ENCODE assay signal across 8 cellular contexts in the genomic region with DNA sequence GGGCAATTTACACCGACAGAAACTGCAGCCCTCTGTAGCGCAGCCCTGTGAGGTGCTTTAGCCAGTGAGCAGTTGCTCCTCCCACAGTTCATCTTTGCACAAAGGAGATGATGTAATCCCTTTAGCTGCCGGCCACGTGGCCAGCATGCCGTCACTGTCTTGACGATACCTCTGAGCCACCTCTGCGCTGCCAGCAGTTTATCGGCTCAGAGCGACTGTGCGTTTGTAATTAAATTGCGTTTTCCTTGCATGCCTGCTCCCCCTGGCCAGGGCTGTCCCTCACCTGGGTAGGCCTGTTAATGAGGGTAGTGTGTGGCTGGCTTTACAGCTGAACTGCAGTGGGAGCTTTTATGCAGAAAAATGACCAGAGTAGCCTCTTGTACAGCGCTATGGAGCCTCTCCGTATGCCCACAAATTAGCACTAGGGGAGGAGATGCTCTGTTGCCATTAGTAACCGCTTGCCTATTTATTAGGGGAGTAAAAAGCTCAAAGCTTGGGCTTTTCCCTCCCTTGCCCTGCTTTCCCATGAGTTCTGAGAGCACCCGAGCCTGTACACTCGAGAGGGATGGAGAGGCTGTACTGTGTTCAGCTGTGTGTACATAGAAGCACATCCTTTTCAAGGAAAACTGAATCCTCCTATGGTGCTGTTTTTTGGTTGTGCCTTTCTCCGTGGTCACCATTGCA.
A peak's percentile ranks its signal among the peaks of the same experiment; 100 is the strongest.
DNase-seq lines count a peak whose midpoint lies in the region; ATAC-seq and TF ChIP-seq lines count a peak whose summit lies in the region.

No MANE protein-coding gene starts in this region.

- no peak overlapping the region for H2BK12ac ChIP-seq in trophoblast cell (ENCODE audit: low read length)

- H3K4me1 ChIP-seq in foreskin keratinocyte (no peaks in the 10 kb centered on the region), trophoblast cell (ENCODE audit: control insufficient read depth in 1 of 2, insufficient read depth in 2 of 2, low read length in 2 of 2) (peaks cover 9 to 22% of the 10 kb centered on the region in 2 experiments)

- H4K91ac ChIP-seq in trophoblast cell (ENCODE audit: low read depth, low read length): no peak overlapping the region

- H2AFZ ChIP-seq in trophoblast cell (ENCODE audit: insufficient read depth, low read length, poor library complexity): no peak overlapping the region

- peak overlapping the region; percentile 18 for H3K4ac ChIP-seq in trophoblast cell (ENCODE audit: low read depth, low read length)

- peak; percentile 74 for ATAC-seq in foreskin keratinocyte

- H3K27me3 ChIP-seq in foreskin keratinocyte (no peaks in the 10 kb centered on the region), trophoblast cell (ENCODE audit: insufficient read depth, low read length) (no peaks in the 10 kb centered on the region)

- H3K9ac ChIP-seq in trophoblast cell (ENCODE audit: low read length): no peak overlapping the region

- DNase-seq in COLO668 (lab: John Stamatoyannopoulos, UW; ENCODE audit: unreplicated experiment) (peak; percentile 85), HT-29 (ENCODE audit: low spot score) (peak; percentile 26), SHP77 (lab: John Stamatoyannopoulos, UW) (peak; percentile 94 to 97), foreskin keratinocyte (peak in 1 of 2 donors; percentile 35), trophoblast cell (peak; percentile 89 to 92), GM10266 (ENCODE audit: extremely low spot score) (no peak), activated gamma-delta T cell treated with Interleukin-2 at 50 U/mL for 16 hours (no peak)
- DNase-seq in NK-92 treated with Interleukin-12 subunit alpha and Interleukin-12 subunit beta, amount 100 ng/mL, for 24 hours (lab: John Stamatoyannopoulos, UW): no peak

- H3K36me3 ChIP-seq in trophoblast cell (ENCODE audit: control insufficient read depth in 1 of 2, insufficient read depth in 2 of 2, low read length in 2 of 2): no peaks in the 10 kb centered on the region

- H3K23ac ChIP-seq in trophoblast cell (ENCODE audit: low read length): no peak overlapping the region

- no peak overlapping the region for H3K14ac ChIP-seq in trophoblast cell (ENCODE audit: low read length)

- peaks cover 26% of the 10 kb centered on the region for H3K79me2 ChIP-seq in trophoblast cell (ENCODE audit: control insufficient read depth, insufficient read depth, low read length, poor library complexity)

- H2BK120ac ChIP-seq in trophoblast cell (ENCODE audit: insufficient read depth, low read length, poor library complexity): no peak overlapping the region

- no peak overlapping the region for H3K18ac ChIP-seq in trophoblast cell (ENCODE audit: low read length)

- TF ChIP-seq CTCF in foreskin keratinocyte (conservative IDR thresholded peaks at IDR 0.05): no peak
- TF ChIP-seq CTCF in GM10266 (IDR thresholded peaks at IDR 0.05; ENCODE audit: control insufficient read depth, insufficient read depth, low read depth, missing control alignments): no peak

- H4K12ac ChIP-seq in trophoblast cell (ENCODE audit: low read depth, low read length): no peak overlapping the region

- H2BK5ac ChIP-seq in trophoblast cell (ENCODE audit: low read depth, low read length, poor library complexity): no peak overlapping the region

- H3K4me3 ChIP-seq in trophoblast cell (ENCODE audit: low read depth, low read length): no peak overlapping the region

- no peaks in the 10 kb centered on the region for H3K9me3 ChIP-seq in trophoblast cell (ENCODE audit: insufficient read depth, low read depth, low read length)

- no peak overlapping the region for H4K8ac ChIP-seq in trophoblast cell (ENCODE audit: low read depth, low read length)

- no CpG with 5 or more reads among the region's 17 CpGs for WGBS in trophoblast cell (ENCODE audit: extremely low coverage, insufficient coverage, insufficient read length)

- no peak overlapping the region for H2AK5ac ChIP-seq in trophoblast cell (ENCODE audit: low read length)

- H3K27ac ChIP-seq in foreskin keratinocyte (no peak overlapping the region), trophoblast cell (ENCODE audit: low read depth, low read length) (no peak overlapping the region)

- H3K79me1 ChIP-seq in trophoblast cell (ENCODE audit: low read length): no peaks in the 10 kb centered on the region

- H3K4me2 ChIP-seq in trophoblast cell (ENCODE audit: low read length): no peak overlapping the region

Comparison
In these comparisons a context has a peak if more than half of its experiments do, and no peak if none do; other contexts are left out.
1. DNase-seq: peak in COLO668 (single experiment), HT-29 (single experiment), SHP77 (2 of 2) and trophoblast cell (2 of 2); none in GM10266 (single experiment), activated gamma-delta T cell treated with Interleukin-2 at 50 U/mL for 16 hours (single experiment) and NK-92 treated with Interleukin-12 subunit alpha and Interleukin-12 subunit beta, amount 100 ng/mL, for 24 hours (single experiment).